ENCODE assay signal across 8 cellular contexts in genomic region chr4:583820-584219, GRCh38. TPM values are rescaled to one million over a fixed set of nuclear protein-coding genes. Genes with fewer than 3 reads are reported as not detected.
"Had no signal": no experiment of that assay in that cellular context is flagged by ENCODE, and none has a peak within 500 bp of the region (broad histone marks: within the 10 kb centered on the region; RNA-seq: fewer than 3 reads in every experiment).

No MANE protein-coding gene starts in this region.

- FAIRE-seq: G401.6, GM12878, GM12891, GM12892, GM18507, GM19239 had no signal

- ATAC-seq: GM12878 had no signal

- H3K4me3 ChIP-seq: GM12878 had no signal

- DNase-seq: GDM1, GF-D8 had no signal

RNA-seq across cellular contexts. Expression of gene TMEM271, which starts 7.7 kb away (rescaled TPM):
- total RNA-seq: GM12878 had no signal
- polyA plus RNA-seq: GM12878 had no signal
